In genomic region chr9:92764988-92765936, GRCh38 we compare ENCODE assay signal across 8 cellular contexts. TPM values are rescaled to one million over a fixed set of nuclear protein-coding genes. Genes with fewer than 3 reads are reported as not detected.
DNase-seq lines count a peak whose midpoint lies in the region; ATAC-seq and TF ChIP-seq lines count a peak whose summit lies in the region.

No MANE protein-coding gene starts in this region.

- H4K20me1 ChIP-seq in osteoblast (ENCODE audit: insufficient read depth, low read length): peaks cover 30% of the 10 kb centered on the region

- H3K4me3 ChIP-seq in GM12864 (ENCODE audit: low read depth, low read length) (peak overlapping the region; percentile 88), SK-N-MC (peak overlapping the region; percentile 94), osteoblast (ENCODE audit: insufficient read depth, low read length) (peak overlapping the region; percentile 94), thoracic aorta (peak overlapping the region; percentile 93)

- peak overlapping the region; percentile 97 for H3K9ac ChIP-seq in SK-N-MC (ENCODE audit: insufficient read length)

- peaks cover 43% of the 10 kb centered on the region for H3K79me2 ChIP-seq in osteoblast (ENCODE audit: insufficient read depth, low read length)

- H3K27ac ChIP-seq in SK-N-MC (peak overlapping the region; percentile 97), osteoblast (ENCODE audit: low read depth, low read length) (peak overlapping the region; percentile 84), thoracic aorta (peak overlapping the region; percentile 99 to 100)

- H3K36me3 ChIP-seq in SK-N-MC (ENCODE audit: insufficient read depth, low read length) (no peaks in the 10 kb centered on the region), osteoblast (ENCODE audit: insufficient read depth, low read length) (no peaks in the 10 kb centered on the region), thoracic aorta (no peaks in the 10 kb centered on the region)

- H3K27me3 Mint-ChIP-seq in glutamatergic neuron (ENCODE audit: unreplicated experiment): peaks cover 12% of the 10 kb centered on the region

- peak overlapping the region; percentile 85 to 90 for H3K27ac Mint-ChIP-seq in activated naive CD4-positive, alpha-beta T cell treated with anti-CD3 and anti-CD28 coated beads, Interleukin-2, amount 50 U/mL, for 72 hours
- peak overlapping the region; percentile 97 for H3K27ac Mint-ChIP-seq in glutamatergic neuron (ENCODE audit: unreplicated experiment)

- H3K4me2 ChIP-seq in osteoblast (ENCODE audit: insufficient read depth, low read length): peak overlapping the region; percentile 94

- peak; percentile 91 for ATAC-seq in HG02610 (IDR thresholded peaks at IDR 0.05; ENCODE audit: unreplicated experiment)
- peak; percentile 74 to 95 for ATAC-seq in activated naive CD4-positive, alpha-beta T cell treated with anti-CD3 and anti-CD28 coated beads, Interleukin-2, amount 50 U/mL, for 72 hours
- ATAC-seq in thoracic aorta (ENCODE audit: insufficient number of reproducible peaks, low FRiP score, low read depth): peak; percentile 90

- peak overlapping the region; percentile 94 for H3K4me3 Mint-ChIP-seq in glutamatergic neuron (ENCODE audit: unreplicated experiment)

- no peaks in the 10 kb centered on the region for H3K9me3 Mint-ChIP-seq in activated naive CD4-positive, alpha-beta T cell treated with anti-CD3 and anti-CD28 coated beads, Interleukin-2, amount 50 U/mL, for 72 hours
- peaks cover 15% of the 10 kb centered on the region for H3K9me3 Mint-ChIP-seq in glutamatergic neuron (ENCODE audit: unreplicated experiment)

- H3K4me1 Mint-ChIP-seq in glutamatergic neuron (ENCODE audit: low read depth, unreplicated experiment): peaks cover 32% of the 10 kb centered on the region

- H3K36me3 Mint-ChIP-seq in activated naive CD4-positive, alpha-beta T cell treated with anti-CD3 and anti-CD28 coated beads, Interleukin-2, amount 50 U/mL, for 72 hours: peaks cover 6 to 8% of the 10 kb centered on the region in 2 donors
- no peaks in the 10 kb centered on the region for H3K36me3 Mint-ChIP-seq in glutamatergic neuron (ENCODE audit: unreplicated experiment)

- DNase-seq in GM12864 (ENCODE audit: low read depth) (peak; percentile 88), NCI-H1048 (lab: John Stamatoyannopoulos, UW) (peak; percentile 61), SK-N-MC (ENCODE audit: low read depth, low spot score) (peak; percentile 72), glutamatergic neuron (peak; percentile 95), osteoblast (ENCODE audit: insufficient read length, low spot score, missing footprints) (peak; percentile 100), thoracic aorta (ENCODE audit: low spot score) (peak; percentile 90)
- peak; percentile 97 for DNase-seq in activated naive CD4-positive, alpha-beta T cell treated with anti-CD3 and anti-CD28 coated beads, Interleukin-2, amount 50 U/mL, for 72 hours (ENCODE audit: low spot score in 2 of 2)

- H3K4me1 ChIP-seq in osteoblast (ENCODE audit: insufficient read depth, low read length) (peaks cover 14% of the 10 kb centered on the region), thoracic aorta (ENCODE audit: control insufficient read depth in 1 of 2, low read depth in 2 of 2) (peaks cover 31 to 41% of the 10 kb centered on the region in 2 donors)

- no peaks in the 10 kb centered on the region for H3K9me3 ChIP-seq in SK-N-MC (ENCODE audit: low read depth, low read length)
- no peaks in the 10 kb centered on the region for H3K9me3 ChIP-seq in osteoblast (ENCODE audit: low read depth, low read length)
- H3K9me3 ChIP-seq in thoracic aorta: no peaks in the 10 kb centered on the region

- no peaks in the 10 kb centered on the region for H3K27me3 ChIP-seq in osteoblast (ENCODE audit: insufficient read depth, low read length)
- no peaks in the 10 kb centered on the region for H3K27me3 ChIP-seq in thoracic aorta (replicated peaks; ENCODE audit: insufficient read depth)

- TF ChIP-seq CTCF in GM12864 (IDR thresholded peaks at IDR 0.05; ENCODE audit: low read depth, low read length, missing control alignments) (peak; percentile 93), glutamatergic neuron (IDR thresholded peaks at IDR 0.05; ENCODE audit: partially characterized antibody, unreplicated experiment) (peak; percentile 99), osteoblast (IDR thresholded peaks at IDR 0.05; ENCODE audit: extremely low read depth, low read depth, low read length) (peak; percentile 93), thoracic aorta (IDR thresholded peaks at IDR 0.05) (peak; percentile 87)

- peak overlapping the region; percentile 92 for H2AFZ ChIP-seq in osteoblast (ENCODE audit: low read length)

RNA-seq across cellular contexts. Expression of gene BICD2, which starts 0.6 kb away (rescaled TPM):
- 10 to 100 TPM; 15.0 to 15.3 TPM for total RNA-seq in activated naive CD4-positive, alpha-beta T cell treated with anti-CD3 and anti-CD28 coated beads, Interleukin-2, amount 50 U/mL, for 72 hours
- 43.7 TPM for total RNA-seq in glutamatergic neuron (ENCODE audit: unreplicated experiment)
- 31.8 and 33.3 TPM in 2 replicates for total RNA-seq in osteoblast
- 10 to 100 TPM; 52.1 to 57.7 TPM for total RNA-seq in thoracic aorta

Comparison
In these comparisons a context has a peak if more than half of its experiments do, and no peak if none do; other contexts are left out.
1. Peak in every context shown above with its lines: DNase-seq, ATAC-seq, H3K4me3 ChIP-seq and H3K27ac ChIP-seq.